ENCODE assay signal across 1 cellular context in genomic region chr3:157871838-157872497, GRCh38.
TF ChIP-seq lines count a peak whose summit lies in the region.

No MANE protein-coding gene starts in this region.

TF ChIP-seq in SK-N-SH, 30 proteins besides CTCF, POLR2A, EP300 and RAD21 (continued from another document):
- TF ChIP-seq, protein P1, sequence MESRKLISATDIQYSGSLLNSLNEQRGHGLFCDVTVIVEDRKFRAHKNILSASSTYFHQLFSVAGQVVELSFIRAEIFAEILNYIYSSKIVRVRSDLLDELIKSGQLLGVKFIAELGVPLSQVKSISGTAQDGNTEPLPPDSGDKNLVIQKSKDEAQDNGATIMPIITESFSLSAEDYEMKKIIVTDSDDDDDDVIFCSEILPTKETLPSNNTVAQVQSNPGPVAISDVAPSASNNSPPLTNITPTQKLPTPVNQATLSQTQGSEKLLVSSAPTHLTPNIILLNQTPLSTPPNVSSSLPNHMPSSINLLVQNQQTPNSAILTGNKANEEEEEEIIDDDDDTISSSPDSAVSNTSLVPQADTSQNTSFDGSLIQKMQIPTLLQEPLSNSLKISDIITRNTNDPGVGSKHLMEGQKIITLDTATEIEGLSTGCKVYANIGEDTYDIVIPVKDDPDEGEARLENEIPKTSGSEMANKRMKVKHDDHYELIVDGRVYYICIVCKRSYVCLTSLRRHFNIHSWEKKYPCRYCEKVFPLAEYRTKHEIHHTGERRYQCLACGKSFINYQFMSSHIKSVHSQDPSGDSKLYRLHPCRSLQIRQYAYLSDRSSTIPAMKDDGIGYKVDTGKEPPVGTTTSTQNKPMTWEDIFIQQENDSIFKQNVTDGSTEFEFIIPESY (IDR thresholded peaks at IDR 0.05; ENCODE audit: borderline replicate concordance, low read depth): no peak
- TF ChIP-seq RXRA (IDR thresholded peaks at IDR 0.05; ENCODE audit: borderline replicate concordance, low read depth): no peak
- TF ChIP-seq FOSL2 (IDR thresholded peaks at IDR 0.05; ENCODE audit: borderline replicate concordance, low read depth): no peak
- no peak for TF ChIP-seq TEAD4 (IDR thresholded peaks at IDR 0.05; ENCODE audit: borderline replicate concordance, insufficient read depth)
